Comparison of ENCODE assay signal across 19 cellular contexts in the genomic region with DNA sequence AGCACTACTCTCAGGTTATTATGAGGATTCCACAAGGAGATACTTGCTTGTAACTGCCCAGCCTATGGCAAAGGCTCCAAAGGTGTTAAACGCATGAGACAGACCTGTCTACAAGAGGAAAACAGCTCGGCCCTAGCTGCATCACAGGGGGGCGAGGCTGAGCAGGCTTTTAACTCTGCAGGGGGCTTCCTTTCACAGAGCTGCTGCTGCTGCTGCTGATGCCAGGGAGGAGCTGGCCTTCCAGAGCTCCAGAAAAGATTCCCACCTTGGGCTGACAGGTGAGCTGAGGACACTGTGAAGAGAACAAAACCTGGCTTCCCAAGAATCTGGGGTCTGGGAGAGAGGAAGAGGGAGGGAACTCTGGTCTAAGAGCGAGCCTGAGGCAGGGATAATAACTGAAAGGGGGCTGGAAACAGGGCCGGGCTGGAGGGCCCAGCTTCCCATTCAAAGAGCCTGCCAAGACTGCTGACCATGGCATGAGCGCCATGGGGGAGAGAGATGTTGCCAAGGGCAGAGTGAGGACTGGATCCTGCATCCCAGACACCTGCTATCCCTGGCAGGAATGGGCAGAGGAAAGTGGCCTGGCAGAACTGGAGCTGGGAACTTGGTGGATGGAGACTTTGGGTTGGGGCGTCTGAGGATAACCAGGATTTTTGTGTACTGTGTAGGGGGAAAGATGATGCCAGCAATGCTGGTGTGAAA.
DNase-seq lines count a peak whose midpoint lies in the region; ATAC-seq and TF ChIP-seq lines count a peak whose summit lies in the region.
"Had no signal": no experiment of that assay in that cellular context is flagged by ENCODE, and none has a peak within 500 bp of the region (broad histone marks: within the 10 kb centered on the region; RNA-seq: fewer than 3 reads in every experiment).

No MANE protein-coding gene starts in this region.

- H3K36me3 ChIP-seq in HEK293 (ENCODE audit: control insufficient read depth in 2 of 2, insufficient read depth in 1 of 2, low read length in 2 of 2): no peaks in the 10 kb centered on the region
- H3K36me3 ChIP-seq in aorta (ENCODE audit: control insufficient read depth in 1 of 2, insufficient read depth in 2 of 2, low read length in 1 of 2): no peaks in the 10 kb centered on the region
- H3K36me3 ChIP-seq: BLaER1, SJSA1 had no signal

- no peak overlapping the region for H3K27ac Mint-ChIP-seq in WTC11
- H3K27ac Mint-ChIP-seq: CD8-positive, alpha-beta T cell; IgD-negative memory B cell had no signal

- ATAC-seq in WTC11 (peak; percentile 80), aorta (ENCODE audit: low FRiP score) (no peak), foreskin keratinocyte (no peak)
- ATAC-seq: CD8-positive, alpha-beta T cell had no signal

- H3K9me3 Mint-ChIP-seq in WTC11: no peaks in the 10 kb centered on the region
- H3K9me3 Mint-ChIP-seq: CD8-positive, alpha-beta T cell; IgD-negative memory B cell had no signal

- intact Hi-C loops in aorta (cut with DNase I): no loop called here

- H3K4me1 Mint-ChIP-seq in WTC11: peaks cover 29% of the 10 kb centered on the region

- WGBS in aorta, 2 donors: 85 to 92% methylated on average over 7 of the region's 7 CpGs

- POLR2A ChIA-PET in HEK293 (lab: Yijun Ruan, JAX): no interaction called here
- POLR2A ChIA-PET in WTC11 (lab: Charles Lee): interaction anchor here (0.5 to 1.0 kb wide), 2 partner anchors 274 to 817 kb away, joined by 3 read pairs; partner anchors contain the start of gene NFYA

- H3K4me3 ChIP-seq in HEK293 (ENCODE audit: low read depth, low read length) (no peak overlapping the region), aorta (ENCODE audit: low read length in 2 of 2) (no peak overlapping the region)
- H3K4me3 ChIP-seq: BLaER1, SJSA1 had no signal

- no peaks in the 10 kb centered on the region for H3K27me3 ChIP-seq in aorta (ENCODE audit: control insufficient read depth in 1 of 2, insufficient read depth in 2 of 2, low read length in 1 of 2)
- H3K27me3 ChIP-seq in foreskin keratinocyte: peaks cover 9% of the 10 kb centered on the region
- H3K27me3 ChIP-seq: BLaER1, SJSA1 had no signal

- in situ Hi-C loops in G401 (cut with HindIII; ENCODE audit: low sequenced_read_pairs): no loop called here

- H3K27ac ChIP-seq in HEK293 (ENCODE audit: extremely low read depth, low read depth, low read length): no peak overlapping the region
- H3K27ac ChIP-seq in aorta (ENCODE audit: low read depth in 1 of 2, low read length in 2 of 2): no peak overlapping the region
- H3K27ac ChIP-seq in foreskin keratinocyte: no peak overlapping the region
- H3K27ac ChIP-seq: HL-60, SJSA1 had no signal

- DNase-seq in G401 (ENCODE audit: low spot score) (peak; percentile 77), WTC11 (ENCODE audit: low spot score) (peak; percentile 54), iPS-NIHi7 (ENCODE audit: extremely low spot score) (peak; percentile 67), NCI-H187 treated with DMSO at 0.1 percent for 48 hours (lab: John Stamatoyannopoulos, UW) (no peak), aorta (no peak), foreskin keratinocyte (no peak)
- DNase-seq: Calu3; CD8-positive, alpha-beta T cell; Karpas-422; MM.1S; NCI-H1092; NCI-H1436 treated with DMSO at 0.1 percent for 48 hours; NCI-H2029 treated with DMSO at 0.1 percent for 48 hours; NCI-H510A had no signal

- H3K4me1 ChIP-seq in HEK293 (ENCODE audit: control insufficient read depth, insufficient read depth, low read length): no peaks in the 10 kb centered on the region
- no peaks in the 10 kb centered on the region for H3K4me1 ChIP-seq in aorta (ENCODE audit: control insufficient read depth in 1 of 2, insufficient read depth in 2 of 2, low read length in 2 of 2)
- H3K4me1 ChIP-seq in foreskin keratinocyte: no peaks in the 10 kb centered on the region
- H3K4me1 ChIP-seq: SJSA1 had no signal

- CTCF ChIA-PET in HEK293 (lab: Yijun Ruan, JAX): interaction anchor here (1.1 to 1.8 kb wide), 2 partner anchors 11 to 26 kb away, joined by 3 to 8 read pairs; no protein-coding TSS in a partner anchor
- CTCF ChIA-PET in WTC11 (lab: Charles Lee): interaction anchor here (0.8 to 1.6 kb wide), 16 partner anchors 14 to 817 kb away, joined by 3 to 12 read pairs (median 4); partner anchors contain the start of gene LRFN2

- no peaks in the 10 kb centered on the region for H3K36me3 Mint-ChIP-seq in WTC11
- H3K36me3 Mint-ChIP-seq: CD8-positive, alpha-beta T cell; IgD-negative memory B cell had no signal

- H3K9me3 ChIP-seq in HEK293 (ENCODE audit: control insufficient read depth, insufficient read depth, low read depth, low read length) (no peaks in the 10 kb centered on the region), aorta (ENCODE audit: control insufficient read depth, low read length) (no peaks in the 10 kb centered on the region)
- H3K9me3 ChIP-seq: BLaER1, SJSA1 had no signal

- H3K27me3 Mint-ChIP-seq in WTC11 (ENCODE audit: low read depth): peaks cover 7% of the 10 kb centered on the region

- H3K4me3 Mint-ChIP-seq in WTC11: no peak overlapping the region
- H3K4me3 Mint-ChIP-seq: CD8-positive, alpha-beta T cell; IgD-negative memory B cell had no signal

- TF ChIP-seq CTCF in HEK293 (tag by site-specific recombination; IDR thresholded peaks at IDR 0.05) (no peak), WTC11 (IDR thresholded peaks at IDR 0.05) (no peak), foreskin keratinocyte (conservative IDR thresholded peaks at IDR 0.05) (no peak)

TF ChIP-seq in HEK293, 187 proteins besides CTCF, POLR2A, EP300 and RAD21:
- TF ChIP-seq GLIS1 (tag by site-specific recombination; IDR thresholded peaks at IDR 0.05) (peak; percentile 24; the same call in 1 of the 2 replicates), RBAK (tag by site-specific recombination; IDR thresholded peaks at IDR 0.05) (no peak)
TF ChIP-seq in HEK293: peak in this region for 1.

TF ChIP-seq in WTC11, 78 proteins besides CTCF, POLR2A, EP300 and RAD21:
- TF ChIP-seq, protein P1, sequence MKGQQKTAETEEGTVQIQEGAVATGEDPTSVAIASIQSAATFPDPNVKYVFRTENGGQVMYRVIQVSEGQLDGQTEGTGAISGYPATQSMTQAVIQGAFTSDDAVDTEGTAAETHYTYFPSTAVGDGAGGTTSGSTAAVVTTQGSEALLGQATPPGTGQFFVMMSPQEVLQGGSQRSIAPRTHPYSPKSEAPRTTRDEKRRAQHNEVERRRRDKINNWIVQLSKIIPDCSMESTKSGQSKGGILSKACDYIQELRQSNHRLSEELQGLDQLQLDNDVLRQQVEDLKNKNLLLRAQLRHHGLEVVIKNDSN (CRISPR knock-in tag; IDR thresholded peaks at IDR 0.05): no peak
- 0 out of 2 replicates have a peak, but pooled peaks have one; percentile 25 for TF ChIP-seq SP1 (CRISPR knock-in tag; conservative IDR thresholded peaks at IDR 0.05)

Comparison
In these comparisons a context has a peak if more than half of its experiments do, and no peak if none do; other contexts are left out.
1. DNase-seq: peak in G401 (single experiment), WTC11 (single experiment) and iPS-NIHi7 (single experiment); none in NCI-H187 treated with DMSO at 0.1 percent for 48 hours (single experiment), aorta (0 of 2) and foreskin keratinocyte (0 of 2).